27 cellular contexts compared by ENCODE assay signal in the genomic region with DNA sequence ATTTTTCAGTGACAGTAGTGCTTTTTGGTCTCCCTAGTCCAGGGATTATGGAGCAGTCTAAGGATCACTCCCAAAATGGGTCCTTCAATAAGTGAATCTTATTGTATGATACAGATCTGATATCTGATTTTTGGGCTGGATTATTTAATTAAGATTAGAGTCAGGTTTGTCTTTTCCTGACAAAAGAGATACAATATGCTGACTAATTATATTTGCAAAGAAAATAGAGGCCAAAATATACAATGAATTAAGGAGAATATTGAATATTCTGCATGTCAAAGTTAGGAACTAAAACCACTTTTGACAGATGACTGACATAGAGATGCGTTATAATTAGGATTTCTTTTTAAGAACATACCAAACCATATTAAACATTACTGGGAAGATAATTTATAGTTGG.
"Had no signal": no experiment of that assay in that cellular context is flagged by ENCODE, and none has a peak within 500 bp of the region (broad histone marks: within the 10 kb centered on the region; RNA-seq: fewer than 3 reads in every experiment).

No MANE protein-coding gene starts in this region.

- H3K27me3 ChIP-seq: stomach, suprapubic skin, testis, thyroid gland, tibial artery, tibial nerve, transverse colon, upper lobe of left lung, upper lobe of right lung, uterus, vagina had no signal

- FAIRE-seq: urothelium cell line had no signal

- H3K9me3 ChIP-seq: testis, thoracic aorta, thyroid gland, tibial artery, transverse colon, upper lobe of left lung, upper lobe of right lung, uterus, vagina had no signal

- DNase-seq: stimulated activated CD4-positive, alpha-beta T cell treated with anti-CD3 and anti-CD28 coated beads, Interleukin-2, amount 100 ng/mL, for 48 hours; stimulated activated CD4-positive, alpha-beta T cell treated with anti-CD3 and anti-CD28 coated beads, Interleukin-4, amount 100 ng/mL, for 1 hour; stimulated activated CD4-positive, alpha-beta T cell treated with anti-CD3 and anti-CD28 coated beads, Interleukin-4, amount 100 ng/mL, for 24 hours; stimulated activated CD4-positive, alpha-beta T cell treated with anti-CD3 and anti-CD28 coated beads, Interleukin-4, amount 100 ng/mL, for 4 hours; stimulated activated CD8-positive, alpha-beta memory T cell treated with anti-CD3 and anti-CD28 coated beads, Interleukin-4, amount 100 ng/mL, for 48 hours; stimulated activated naive B cell treated with anti-CD40 and anti-IgM and Interleukin-4, amounts not matched to agents 10 μg/mL and 1 μg/mL and 100 μg/mL, for 72 hours; stimulated activated naive CD4-positive, alpha-beta T cell; stimulated activated naive CD4-positive, alpha-beta T cell treated with Interleukin-2 at 50 U/mL for 16 hours; stimulated activated naive CD8-positive, alpha-beta T cell treated with anti-CD3 and anti-CD28 coated beads, Interleukin-15, amount 100 ng/mL, for 72 hours; stimulated activated naive CD8-positive, alpha-beta T cell treated with anti-CD3 and anti-CD28 coated beads, Interleukin-15, Interleukin-2, amounts not matched to agents 100 U/mL and 50 U/mL, for 24 hours; stomach; substantia nigra; testis; thyroid gland; tibial artery; transverse colon; trophoblast cell; upper lobe of left lung; upper lobe of right lung; uterus had no signal

- H3K4me1 ChIP-seq: stomach, suprapubic skin, testis, thyroid gland, tibial artery, tibial nerve, transverse colon, upper lobe of left lung, upper lobe of right lung, uterus, vagina had no signal

- ATAC-seq: stimulated activated effector memory CD8-positive, alpha-beta T cell treated with anti-CD3 and anti-CD28 coated beads, Interleukin-12 subunit alpha, Interleukin-12 subunit beta, amount 100 ng/mL, for 72 hours; stimulated activated memory B cell treated with anti-CD40 and anti-IgM and Interleukin-4, amounts not matched to agents 10 μg/mL and 1 μg/mL and 100 μg/mL, for 72 hours; stimulated activated naive B cell treated with anti-CD40 and anti-IgM and Interleukin-4, amounts not matched to agents 10 μg/mL and 1 μg/mL and 100 μg/mL, for 72 hours; stimulated activated naive CD8-positive, alpha-beta T cell treated with anti-CD3 and anti-CD28 coated beads, Interleukin-15, amount 100 ng/mL, for 72 hours; stimulated activated naive CD8-positive, alpha-beta T cell treated with anti-CD3 and anti-CD28 coated beads, Interleukin-15, Interleukin-2, amounts not matched to agents 100 U/mL and 50 U/mL, for 24 hours; upper lobe of right lung had no signal

- H3K27ac ChIP-seq: stomach, suprapubic skin, testis, thoracic aorta, thyroid gland, tibial artery, tibial nerve, transverse colon, upper lobe of left lung, upper lobe of right lung, uterus, vagina had no signal

- H3K4me3 ChIP-seq: stomach, suprapubic skin, testis, thoracic aorta, thyroid gland, tibial artery, tibial nerve, transverse colon, upper lobe of left lung, upper lobe of right lung, uterus, vagina had no signal

- H3K36me3 ChIP-seq: stomach, suprapubic skin, thoracic aorta, thyroid gland, tibial artery, tibial nerve, transverse colon, upper lobe of left lung, upper lobe of right lung, uterus, vagina had no signal
